ENCODE assay signal across 16 cellular contexts in the genomic region with DNA sequence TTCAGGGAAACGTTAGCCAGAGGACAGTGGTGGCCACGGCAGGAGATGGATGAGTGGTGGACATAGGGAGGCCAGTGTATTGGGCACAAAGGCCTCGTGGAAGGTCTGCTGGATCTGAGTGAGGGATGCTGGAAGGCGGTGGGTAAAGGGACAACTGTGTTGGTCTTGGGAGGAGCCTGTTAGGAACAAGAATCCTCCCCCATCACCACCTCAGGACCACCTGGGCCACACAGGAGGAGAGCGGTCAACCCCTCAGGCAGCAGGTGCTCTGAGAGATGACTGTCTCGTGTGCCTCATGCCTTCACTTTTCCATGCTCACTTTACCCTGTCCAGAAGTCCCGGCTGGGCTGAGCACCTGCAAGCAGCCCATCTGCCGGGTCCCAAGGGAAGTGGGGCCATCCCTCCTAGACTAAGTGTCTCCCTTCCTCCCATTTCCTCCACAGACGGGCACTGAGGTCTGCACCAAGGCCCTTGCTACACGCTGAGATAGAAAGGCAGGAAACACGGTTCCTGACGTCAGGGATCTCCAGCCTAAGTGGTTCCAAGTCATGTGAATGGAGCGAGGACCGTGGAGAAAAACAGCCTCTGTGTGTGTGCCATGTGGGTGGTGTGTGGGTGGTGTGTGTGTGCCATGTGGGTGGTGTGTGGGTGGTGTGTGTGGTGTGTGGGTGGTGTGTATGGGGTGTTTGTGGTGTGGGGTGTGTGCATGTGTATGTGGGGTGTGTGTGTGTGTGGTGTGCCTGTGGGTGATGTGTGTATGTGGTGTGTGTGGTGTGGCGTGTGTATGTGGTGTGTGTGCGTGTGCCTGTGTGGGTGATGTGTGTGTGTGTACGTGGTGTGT. TPM values are rescaled to one million over a fixed set of nuclear protein-coding genes. Genes with fewer than 3 reads are reported as not detected.
DNase-seq lines count a peak whose midpoint lies in the region; ATAC-seq, FAIRE-seq and TF ChIP-seq lines count a peak whose summit lies in the region.
"Had no signal": no experiment of that assay in that cellular context is flagged by ENCODE, and none has a peak within 500 bp of the region (broad histone marks: within the 10 kb centered on the region; RNA-seq: fewer than 3 reads in every experiment).

No MANE protein-coding gene starts in this region.

- RAD21 ChIA-PET in GM12878 (lab: Charles Lee; ENCODE audit: unreplicated experiment), result no interaction called here

- no peak overlapping the region for H3K4me2 ChIP-seq in GM12878 (ENCODE audit: control insufficient read depth, insufficient read depth)

- H3K79me2 ChIP-seq in GM12878 (ENCODE audit: control insufficient read depth, insufficient read depth, low read length), result no peaks in the 10 kb centered on the region

- TF ChIP-seq EP300 in GM12878 (IDR thresholded peaks at IDR 0.05; ENCODE audit: borderline replicate concordance in 1 of 2, control insufficient read depth in 1 of 2, low read depth in 2 of 2, low read length in 2 of 2), result no peak
- peak in 1 of 4 donors; percentile 5 for TF ChIP-seq EP300 in upper lobe of left lung (IDR thresholded peaks at IDR 0.05)

- no peak for ATAC-seq in activated naive CD8-positive, alpha-beta T cell treated with anti-CD3 and anti-CD28 coated beads, Interleukin-2, amount 10 ng/mL, durations not matched to agents 7 days and 5 days (ENCODE audit: low read depth)
- ATAC-seq in GM12878 (no peak), right lobe of liver (peak; percentile 29 to 49 (median 35)), upper lobe of left lung (ENCODE audit: low FRiP score in 2 of 2) (peak in 1 of 2 donors; percentile 38), HG02571 (IDR thresholded peaks at IDR 0.05; ENCODE audit: unreplicated experiment) (no peak), HG03097 (IDR thresholded peaks at IDR 0.05; ENCODE audit: low FRiP score, unreplicated experiment) (no peak)
- ATAC-seq: naive thymus-derived CD4-positive, alpha-beta T cell had no signal

- CTCF ChIA-PET in GM12878 (lab: Yijun Ruan, JAX), result interaction anchor here (1.6 kb wide), 1 partner anchor 13 kb away, joined by 4 read pairs; no protein-coding TSS in a partner anchor

- H3K27ac ChIP-seq in GM12878 (ENCODE audit: control insufficient read depth, insufficient read depth), result no peak overlapping the region
- H3K27ac ChIP-seq in right lobe of liver, result no peak overlapping the region
- H3K27ac ChIP-seq in upper lobe of left lung, result peak overlapping the region; percentile 32 to 89 (median 70)

- H3K9me3 Mint-ChIP-seq in activated naive CD8-positive, alpha-beta T cell treated with anti-CD3 and anti-CD28 coated beads, Interleukin-2, amount 10 ng/mL, durations not matched to agents 7 days and 5 days, result no peaks in the 10 kb centered on the region
- H3K9me3 Mint-ChIP-seq in activated naive CD8-positive, alpha-beta T cell treated with anti-CD3 and anti-CD28 coated beads for 36 hours, result no peaks in the 10 kb centered on the region
- H3K9me3 Mint-ChIP-seq: activated CD4-positive, alpha-beta memory T cell treated with anti-CD3 and anti-CD28 coated beads for 36 hours; naive thymus-derived CD4-positive, alpha-beta T cell had no signal

- H3K27me3 Mint-ChIP-seq in activated naive CD8-positive, alpha-beta T cell treated with anti-CD3 and anti-CD28 coated beads, Interleukin-2, amount 10 ng/mL, durations not matched to agents 7 days and 5 days, result peaks cover 9% of the 10 kb centered on the region
- peaks cover 4% of the 10 kb centered on the region for H3K27me3 Mint-ChIP-seq in activated naive CD8-positive, alpha-beta T cell treated with anti-CD3 and anti-CD28 coated beads for 36 hours

- intact Hi-C loops in GM12878 (cut with micrococcal nuclease; ENCODE audit: unreplicated experiment), result no loop called here
- intact Hi-C loops in right lobe of liver (cut with DNase I), result no loop called here

- TF ChIP-seq POLR2A in GM12878 (IDR thresholded peaks at IDR 0.05; ENCODE audit: low read depth, low read length) (no peak), right lobe of liver (IDR thresholded peaks at IDR 0.05) (no peak), upper lobe of left lung (IDR thresholded peaks at IDR 0.05) (peak in 1 of 4 donors; percentile 53)

- H3K4me1 Mint-ChIP-seq in activated naive CD8-positive, alpha-beta T cell treated with anti-CD3 and anti-CD28 coated beads, Interleukin-2, amount 10 ng/mL, durations not matched to agents 7 days and 5 days, result peaks cover 8% of the 10 kb centered on the region
- no peaks in the 10 kb centered on the region for H3K4me1 Mint-ChIP-seq in activated naive CD8-positive, alpha-beta T cell treated with anti-CD3 and anti-CD28 coated beads for 36 hours

- H3K9me3 ChIP-seq in GM12878 (replicated peaks; ENCODE audit: control insufficient read depth, insufficient read depth, low read length), result no peaks in the 10 kb centered on the region
- H3K9me3 ChIP-seq in right lobe of liver, result no peaks in the 10 kb centered on the region
- H3K9me3 ChIP-seq in upper lobe of left lung, result no peaks in the 10 kb centered on the region
- H3K9me3 ChIP-seq: sigmoid colon had no signal

- FAIRE-seq in GM12878 (lab: Jason Lieb, UNC), result no peak
- FAIRE-seq: H54 had no signal

- H3K4me1 ChIP-seq in GM12878 (ENCODE audit: control insufficient read depth, insufficient read depth, low read length) (peaks cover 26% of the 10 kb centered on the region), right lobe of liver (no peaks in the 10 kb centered on the region), upper lobe of left lung (peaks cover 10 to 83% (median 43%) of the 10 kb centered on the region in 4 donors)

- no peak for TF ChIP-seq CTCF in GM12878 (IDR thresholded peaks at IDR 0.05 in 2 of 3, conservative IDR thresholded peaks at IDR 0.05 in 1 of 3; ENCODE audit: control insufficient read depth in 2 of 3, extremely low read depth in 1 of 3, insufficient read depth in 1 of 3, low read depth in 3 of 3, low read length in 3 of 3)
- TF ChIP-seq CTCF in right lobe of liver (IDR thresholded peaks at IDR 0.05), result no peak
- TF ChIP-seq CTCF in upper lobe of left lung (IDR thresholded peaks at IDR 0.05), result no peak

- 63% methylated on average over 17 of the region's 17 CpGs for WGBS in GM12878 (ENCODE audit: insufficient coverage, insufficient replicate concordance, low lambda C conversion rate, missing lambda C conversion rate)
- 62% methylated on average over 9 of the region's 17 CpGs for WGBS in right lobe of liver (ENCODE audit: insufficient coverage, low coverage, low lambda C conversion rate, missing lambda C conversion rate)
- WGBS in upper lobe of left lung, 2 donors, result 59 to 62% methylated on average over 16 to 17 of the region's 17 CpGs

- no peak for DNase-seq in activated naive CD8-positive, alpha-beta T cell treated with anti-CD3 and anti-CD28 coated beads, Interleukin-2, amount 10 ng/mL, durations not matched to agents 7 days and 5 days
- no peak for DNase-seq in activated naive CD8-positive, alpha-beta T cell treated with anti-CD3 and anti-CD28 coated beads for 36 hours
- no peak for DNase-seq in GM12878 (ENCODE audit: low read depth, low spot score)
- DNase-seq in right lobe of liver, result no peak
- peak in 1 of 2 donors; percentile 78 for DNase-seq in upper lobe of left lung
- no peak for DNase-seq in HuH-7.5 (ENCODE audit: low spot score)
- DNase-seq: activated CD4-positive, alpha-beta memory T cell treated with anti-CD3 and anti-CD28 coated beads for 36 hours; glutamatergic neuron; naive thymus-derived CD4-positive, alpha-beta T cell; NCI-H187; NCI-H748 treated with DMSO at 0.1 percent for 48 hours; sigmoid colon; T1000 had no signal

- POLR2A ChIA-PET in activated naive CD8-positive, alpha-beta T cell treated with anti-CD3 and anti-CD28 coated beads, Interleukin-2, amount 10 ng/mL, durations not matched to agents 7 days and 5 days (lab: Charles Lee), result no interaction called here
- POLR2A ChIA-PET in GM12878 (lab: Charles Lee), result no interaction called here

- H3K27ac Mint-ChIP-seq in activated naive CD8-positive, alpha-beta T cell treated with anti-CD3 and anti-CD28 coated beads, Interleukin-2, amount 10 ng/mL, durations not matched to agents 7 days and 5 days, result peak overlapping the region; percentile 1
- no peak overlapping the region for H3K27ac Mint-ChIP-seq in activated naive CD8-positive, alpha-beta T cell treated with anti-CD3 and anti-CD28 coated beads for 36 hours
- H3K27ac Mint-ChIP-seq: activated CD4-positive, alpha-beta memory T cell treated with anti-CD3 and anti-CD28 coated beads for 36 hours had no signal

- H3K27me3 ChIP-seq in GM12878 (replicated peaks in 1 of 2; ENCODE audit: control insufficient read depth in 2 of 2, insufficient read depth in 2 of 2, low read length in 1 of 2), result no peaks in the 10 kb centered on the region
- H3K27me3 ChIP-seq in right lobe of liver, result no peaks in the 10 kb centered on the region
- no peaks in the 10 kb centered on the region for H3K27me3 ChIP-seq in upper lobe of left lung
- H3K27me3 ChIP-seq: sigmoid colon had no signal

- SMC1A ChIA-PET in GM12878 (lab: Charles Lee; ENCODE audit: uncharacterized antibody, unreplicated experiment), result interaction anchor here (1.2 kb wide), 1 partner anchor 14 kb away, joined by 3 read pairs; no protein-coding TSS in a partner anchor

- no peak overlapping the region for H3K9ac ChIP-seq in GM12878 (ENCODE audit: control insufficient read depth, insufficient read depth, low read length)

- no TSS peak for BruUV-seq in GM12878 (replicated peaks; lab: Mats Ljungman, UMichigan)

- H3K36me3 Mint-ChIP-seq in activated naive CD8-positive, alpha-beta T cell treated with anti-CD3 and anti-CD28 coated beads, Interleukin-2, amount 10 ng/mL, durations not matched to agents 7 days and 5 days, result no peaks in the 10 kb centered on the region
- no peaks in the 10 kb centered on the region for H3K36me3 Mint-ChIP-seq in activated naive CD8-positive, alpha-beta T cell treated with anti-CD3 and anti-CD28 coated beads for 36 hours
- H3K36me3 Mint-ChIP-seq: activated CD4-positive, alpha-beta memory T cell treated with anti-CD3 and anti-CD28 coated beads for 36 hours; naive thymus-derived CD4-positive, alpha-beta T cell had no signal

- no peak overlapping the region for H2AFZ ChIP-seq in GM12878 (ENCODE audit: control insufficient read depth, low read depth, low read length)

- H3K4me3 ChIP-seq in GM12878 (no peak overlapping the region), right lobe of liver (no peak overlapping the region), upper lobe of left lung (no peak overlapping the region)
- H3K4me3 ChIP-seq: sigmoid colon had no signal

- no peak overlapping the region for H3K4me3 Mint-ChIP-seq in activated naive CD8-positive, alpha-beta T cell treated with anti-CD3 and anti-CD28 coated beads, Interleukin-2, amount 10 ng/mL, durations not matched to agents 7 days and 5 days
- no peak overlapping the region for H3K4me3 Mint-ChIP-seq in activated naive CD8-positive, alpha-beta T cell treated with anti-CD3 and anti-CD28 coated beads for 36 hours
- H3K4me3 Mint-ChIP-seq: activated CD4-positive, alpha-beta memory T cell treated with anti-CD3 and anti-CD28 coated beads for 36 hours; naive thymus-derived CD4-positive, alpha-beta T cell had no signal

- no peak for TF ChIP-seq RAD21 in GM12878 (IDR thresholded peaks at IDR 0.05; ENCODE audit: insufficient read depth, low read depth, low read length)

- H4K20me1 ChIP-seq in GM12878 (ENCODE audit: control insufficient read depth, insufficient read depth), result no peaks in the 10 kb centered on the region

- in situ Hi-C loops in GM12878 (cut with MboI), result loop anchor here (25.0 kb wide), 1 partner anchor 830 kb away; no protein-coding TSS in a partner anchor

- H3K36me3 ChIP-seq in GM12878 (ENCODE audit: control insufficient read depth in 2 of 2, insufficient read depth in 2 of 2, low read length in 1 of 2), result no peaks in the 10 kb centered on the region
- no peaks in the 10 kb centered on the region for H3K36me3 ChIP-seq in right lobe of liver
- H3K36me3 ChIP-seq in upper lobe of left lung, result no peaks in the 10 kb centered on the region
- H3K36me3 ChIP-seq: sigmoid colon had no signal

RNA-seq across cellular contexts. Expression of a gene that starts 47.8 kb away (rescaled TPM):
- 10 to 100 TPM; 31.5 to 33.9 TPM for total RNA-seq in activated naive CD8-positive, alpha-beta T cell treated with anti-CD3 and anti-CD28 coated beads, Interleukin-2, amount 10 ng/mL, durations not matched to agents 7 days and 5 days
- total RNA-seq in activated naive CD8-positive, alpha-beta T cell treated with anti-CD3 and anti-CD28 coated beads for 36 hours, result 1 to 10 TPM; 4.3 to 4.9 TPM
- total RNA-seq in GM12878 (2013; cell fraction: nucleolus; rRNA removed), result 537 and 552 TPM in 2 replicates
- total RNA-seq in GM12878 (2014; rRNA removed), result 978 and 1,037 TPM in 2 replicates
- total RNA-seq in GM12878 (2014; rRNA removed; fragmentation: Illumina TruSeq; extraction: Trizol), result 431 and 454 TPM in 2 replicates
- total RNA-seq in GM12878 (2021), result 510 and 512 TPM in 2 replicates
- 365 TPM for polyA plus RNA-seq in GM12878 (2011; ENCODE audit: low read depth)
- 1,085 and 1,212 TPM in 2 replicates for polyA plus RNA-seq in GM12878 (2011; rRNA removed)
- polyA plus RNA-seq in GM12878 (2011; cell fraction: cytosol; rRNA removed), result 1,125 and 1,816 TPM in 2 replicates
- 2,323 and 2,526 TPM in 2 replicates for polyA plus RNA-seq in GM12878 (2011; cell fraction: nucleus; rRNA removed)
- polyA plus RNA-seq in GM12878 (2012), result 535 and 663 TPM in 2 replicates
- polyA plus RNA-seq in GM12878 (2014; fragmentation: Illumina TruSeq; extraction: Trizol), result 738 and 761 TPM in 2 replicates
- 10 to 100 TPM; 30.2 to 88.2 TPM for polyA plus RNA-seq in GM12878 (2014; fragmentation: Nextera tagmentation; extraction: Ambion mirVana)
- polyA plus RNA-seq in GM12878 (2014; rRNA removed), result 983 and 1,098 TPM in 2 replicates
- polyA plus RNA-seq in GM12878 (2016; fragmentation: Nextera tagmentation; extraction: Ambion mirVana), result 100 to 1,000 TPM; 505 to 526 TPM
- polyA minus RNA-seq in GM12878 (2011; rRNA and poly(A)+ RNA removed), result 591 and 663 TPM in 2 replicates
- polyA minus RNA-seq in GM12878 (2011; cell fraction: cytosol; rRNA and poly(A)+ RNA removed), result 223 and 239 TPM in 2 replicates
- 381 and 500 TPM in 2 replicates for polyA minus RNA-seq in GM12878 (2011; cell fraction: nucleus; rRNA and poly(A)+ RNA removed)
- 100 to 1,000 TPM in 2 of 6 experiments, 10 to 100 TPM in 4; 32.0 to 183 (median 98.1) TPM for total RNA-seq in right lobe of liver
- 1,000 to 10,000 TPM in 4 of 6 donors, 100 to 1,000 TPM in 2; 699 to 3,907 (median 1,498) TPM for total RNA-seq in upper lobe of left lung

Comparison
In these comparisons a context has a peak if more than half of its experiments do, and no peak if none do; other contexts are left out.
1. RNA of a gene that starts 47.8 kb away (total RNA-seq): 699 to 3,907 TPM in upper lobe of left lung, 431 to 1,037 TPM in GM12878, 32.0 to 183 TPM in right lobe of liver and 31.5 to 33.9 TPM in activated naive CD8-positive, alpha-beta T cell treated with anti-CD3 and anti-CD28 coated beads, Interleukin-2, amount 10 ng/mL, durations not matched to agents 7 days and 5 days; 4.3 to 4.9 TPM in activated naive CD8-positive, alpha-beta T cell treated with anti-CD3 and anti-CD28 coated beads for 36 hours; every median in the first group is over 4 times any median in the second.
2. ATAC-seq: peak in right lobe of liver (4 of 4); none in activated naive CD8-positive, alpha-beta T cell treated with anti-CD3 and anti-CD28 coated beads, Interleukin-2, amount 10 ng/mL, durations not matched to agents 7 days and 5 days (single experiment), GM12878 (single experiment), HG02571 (single experiment) and HG03097 (single experiment).
3. H3K27ac ChIP-seq: peak in upper lobe of left lung (4 of 4); none in GM12878 (single experiment) and right lobe of liver (0 of 3).